Comparison of ENCODE assay signal across 36 cellular contexts in genomic region chr13:44347301-44347700, GRCh38. TPM values are rescaled to one million over a fixed set of nuclear protein-coding genes. Genes with fewer than 3 reads are reported as not detected.
"Had no signal": no experiment of that assay in that cellular context is flagged by ENCODE, and none has a peak within 500 bp of the region (broad histone marks: within the 10 kb centered on the region; RNA-seq: fewer than 3 reads in every experiment).

No MANE protein-coding gene starts in this region.

- H3K4me3 ChIP-seq: adrenal gland, body of pancreas, PC-9, SJCRH30 had no signal

- H3K27ac ChIP-seq: adrenal gland, body of pancreas, PC-9, SJCRH30, VCaP had no signal

- ATAC-seq: activated naive CD4-positive, alpha-beta T cell treated with anti-CD3 and anti-CD28 coated beads, Interleukin-2, amount 50 U/mL, for 72 hours; activated T-cell treated with anti-CD3 and anti-CD28 coated beads, Interleukin-2, amount 50 U/mL, for 4 hours; body of pancreas had no signal

- H3K4me2 ChIP-seq: PC-9 had no signal

- H3K27me3 Mint-ChIP-seq: activated B cell treated with CpG ODN at 0.5 μM for 24 hours had no signal

- H2AFZ ChIP-seq: PC-9 had no signal

- H3K36me3 Mint-ChIP-seq: activated CD4-positive, alpha-beta memory T cell treated with anti-CD3 and anti-CD28 coated beads for 36 hours; activated naive CD4-positive, alpha-beta T cell treated with anti-CD3 and anti-CD28 coated beads, Interleukin-2, amount 50 U/mL, for 72 hours had no signal

- H3K4me3 Mint-ChIP-seq: activated B cell treated with CpG ODN at 0.5 μM for 24 hours; activated CD4-positive, alpha-beta memory T cell treated with anti-CD3 and anti-CD28 coated beads for 36 hours; activated naive CD4-positive, alpha-beta T cell treated with anti-CD3 and anti-CD28 coated beads for 36 hours; activated T-cell treated with anti-CD3 and anti-CD28 coated beads, Interleukin-2, amount 50 U/mL, for 4 hours; activated T-helper 1 cell treated with anti-CD3 and anti-CD28 coated beads, Interleukin-12 subunit alpha, Interleukin-12 subunit beta, Interleukin-2, Interleukin-4 antibody, amounts not matched to agents 30 ng/mL and 10 ng/mL and 1 ng/mL, durations not matched to agents 14 hours and 24 hours and 36 hours had no signal

- H3K27ac Mint-ChIP-seq: activated B cell treated with CpG ODN at 0.5 μM for 24 hours; activated CD4-positive, alpha-beta memory T cell treated with anti-CD3 and anti-CD28 coated beads for 36 hours; activated naive CD4-positive, alpha-beta T cell treated with anti-CD3 and anti-CD28 coated beads for 36 hours; activated naive CD4-positive, alpha-beta T cell treated with anti-CD3 and anti-CD28 coated beads, Interleukin-2, amount 50 U/mL, for 72 hours; activated T-helper 1 cell treated with anti-CD3 and anti-CD28 coated beads, Interleukin-12 subunit alpha, Interleukin-12 subunit beta, Interleukin-2, Interleukin-4 antibody, amounts not matched to agents 30 ng/mL and 10 ng/mL and 1 ng/mL, durations not matched to agents 14 hours and 24 hours and 36 hours had no signal

- DNase-seq: activated B cell treated with CpG ODN at 0.5 μM for 24 hours; activated CD4-positive, alpha-beta memory T cell treated with anti-CD3 and anti-CD28 coated beads for 36 hours; activated CD4-positive, alpha-beta T cell treated with anti-CD3 and anti-CD28 coated beads for 4 hours; activated CD4-positive, alpha-beta T cell treated with anti-CD3 and anti-CD28 coated beads, Interleukin-2, amount 50 U/mL, for 1 hour; activated CD4-positive, CD25-positive, alpha-beta regulatory T cell treated with anti-CD3 and anti-CD28 coated beads, Interleukin-2, amount 50 U/mL, for 72 hours; activated CD8-positive, alpha-beta memory T cell treated with anti-CD3 and anti-CD28 coated beads, Interleukin-2, amount 50 U/mL, for 4 hours; activated gamma-delta T cell treated with Interleukin-2 at 50 U/mL for 16 hours; activated naive CD4-positive, alpha-beta T cell treated with anti-CD3 and anti-CD28 coated beads for 36 hours; activated T-cell treated with anti-CD3 and anti-CD28 coated beads for 4 hours; activated T-cell treated with anti-CD3 and anti-CD28 coated beads, Interleukin-2, amount 50 U/mL, for 4 hours; body of pancreas; central memory CD4-positive, alpha-beta T cell; NCI-H1092 treated with DMSO at 0.1 percent for 48 hours; NCI-H1417; NCI-H146; NCI-H187; NCI-H2029 treated with DMSO at 0.1 percent for 48 hours; NCI-H2107; NCI-H2171; NCI-H510A; NCI-H526; NCI-H748 treated with DMSO at 0.1 percent for 48 hours; PC-9; SHP77; SJCRH30; SW 1271; T-helper 1 cell; T-helper 2 cell; T-helper 9 cell had no signal

- H3K27me3 ChIP-seq: adrenal gland, body of pancreas had no signal

- H3K4me1 ChIP-seq: body of pancreas, SJCRH30 had no signal

- H3K36me3 ChIP-seq: adrenal gland, SJCRH30 had no signal

- H3K9me3 Mint-ChIP-seq: activated B cell treated with CpG ODN at 0.5 μM for 24 hours; activated CD4-positive, alpha-beta memory T cell treated with anti-CD3 and anti-CD28 coated beads for 36 hours; activated naive CD4-positive, alpha-beta T cell treated with anti-CD3 and anti-CD28 coated beads for 36 hours; activated naive CD4-positive, alpha-beta T cell treated with anti-CD3 and anti-CD28 coated beads, Interleukin-2, amount 50 U/mL, for 72 hours; activated T-cell treated with anti-CD3 and anti-CD28 coated beads, Interleukin-2, amount 50 U/mL, for 4 hours; activated T-helper 1 cell treated with anti-CD3 and anti-CD28 coated beads, Interleukin-12 subunit alpha, Interleukin-12 subunit beta, Interleukin-2, Interleukin-4 antibody, amounts not matched to agents 30 ng/mL and 10 ng/mL and 1 ng/mL, durations not matched to agents 14 hours and 24 hours and 36 hours had no signal

- H3K4me1 Mint-ChIP-seq: activated B cell treated with CpG ODN at 0.5 μM for 24 hours had no signal

- H3K9me3 ChIP-seq: adrenal gland, body of pancreas, SJCRH30 had no signal

- FAIRE-seq: astrocyte, RCC 7860 had no signal

RNA-seq across cellular contexts. Expression of gene SERP2, which starts 26.3 kb away (rescaled TPM):
- total RNA-seq: activated CD4-positive, alpha-beta memory T cell treated with anti-CD3 and anti-CD28 coated beads for 36 hours; activated T-helper 1 cell treated with anti-CD3 and anti-CD28 coated beads, Interleukin-12 subunit alpha, Interleukin-12 subunit beta, Interleukin-2, Interleukin-4 antibody, amounts not matched to agents 30 ng/mL and 10 ng/mL and 1 ng/mL, durations not matched to agents 14 hours and 24 hours and 36 hours; OCI-LY7; SJCRH30 had no signal
